9 cellular contexts compared by ENCODE assay signal in the genomic region with DNA sequence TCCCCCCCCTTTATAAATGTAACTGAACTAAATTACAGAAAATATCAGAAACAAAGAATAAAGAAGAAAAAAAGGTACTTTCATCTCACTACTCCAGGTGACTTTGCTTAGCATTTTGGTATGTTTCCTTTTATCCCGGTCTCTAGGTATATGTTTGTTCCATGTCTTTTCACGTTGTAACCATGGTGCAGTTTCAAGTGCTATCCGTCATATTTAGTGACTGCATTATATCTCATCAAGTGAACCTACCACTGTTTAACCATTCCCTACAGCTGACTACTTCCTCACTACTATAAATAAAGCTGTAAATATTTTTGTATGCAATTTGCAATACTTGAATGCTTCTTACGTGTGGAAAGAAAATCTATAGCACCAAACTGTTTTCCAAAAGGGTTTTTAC. TPM values are rescaled to one million over a fixed set of nuclear protein-coding genes. Genes with fewer than 3 reads are reported as not detected.
A peak's percentile ranks its signal among the peaks of the same experiment; 100 is the strongest.
DNase-seq lines count a peak whose midpoint lies in the region; ATAC-seq, FAIRE-seq and TF ChIP-seq lines count a peak whose summit lies in the region.
"Had no signal": no experiment of that assay in that cellular context is flagged by ENCODE, and none has a peak within 500 bp of the region (broad histone marks: within the 10 kb centered on the region; RNA-seq: fewer than 3 reads in every experiment).

No MANE protein-coding gene starts in this region.

- H3K36me3 Mint-ChIP-seq in activated CD8-positive, alpha-beta T cell treated with anti-CD3 and anti-CD28 coated beads, Interleukin-2, amount 10 ng/mL, durations not matched to agents 7 days and 5 days (ENCODE audit: low read depth): peaks cover 14% of the 10 kb centered on the region

- H3K9me3 ChIP-seq in kidney (ENCODE audit: control insufficient read depth in 1 of 2, low read length in 2 of 2): no peaks in the 10 kb centered on the region

- peak overlapping the region in 1 of 2 donors; percentile 20 for H3K9ac ChIP-seq in kidney (ENCODE audit: low read length in 2 of 2)

- TF ChIP-seq CTCF in AG04449 (IDR thresholded peaks at IDR 0.05; ENCODE audit: insufficient read depth, low read length, missing control alignments) (no peak), kidney (IDR thresholded peaks at IDR 0.05; ENCODE audit: borderline replicate concordance, extremely low read depth, insufficient read depth) (no peak)

- no peak overlapping the region for H3K4me3 Mint-ChIP-seq in activated CD8-positive, alpha-beta T cell treated with anti-CD3 and anti-CD28 coated beads, Interleukin-2, amount 10 ng/mL, durations not matched to agents 7 days and 5 days

- intact Hi-C loops in kidney (cut with DNase I): loop anchor here (5.0 kb wide), 1 partner anchor 38 kb away; no protein-coding TSS in a partner anchor

- H3K4me1 ChIP-seq in kidney (ENCODE audit: control insufficient read depth in 1 of 2, insufficient read depth in 1 of 2, low read depth in 1 of 2, low read length in 2 of 2): peaks cover 10 to 24% of the 10 kb centered on the region in 2 donors

- H3K4me3 ChIP-seq in AG04449 (ENCODE audit: low read depth, low read length) (peak overlapping the region; percentile 64), kidney (ENCODE audit: low read length in 2 of 2) (peak overlapping the region; percentile 92 to 94)

- H3K36me3 ChIP-seq in kidney (ENCODE audit: control insufficient read depth in 1 of 2, insufficient read depth in 2 of 2, low read length in 2 of 2): no peaks in the 10 kb centered on the region

- FAIRE-seq in kidney (lab: Jason Lieb, UNC): no peak
- FAIRE-seq: TTC549 had no signal

- no peak overlapping the region for H3K27ac ChIP-seq in kidney (ENCODE audit: low read depth in 2 of 2, low read length in 2 of 2)

- H3K27ac Mint-ChIP-seq in activated CD8-positive, alpha-beta T cell treated with anti-CD3 and anti-CD28 coated beads, Interleukin-2, amount 10 ng/mL, durations not matched to agents 7 days and 5 days: peak overlapping the region; percentile 2

- ATAC-seq in HG03342 (IDR thresholded peaks at IDR 0.05; ENCODE audit: unreplicated experiment) (peak; percentile 22), HG02623 (IDR thresholded peaks at IDR 0.05; ENCODE audit: unreplicated experiment) (no peak), HG03432 (IDR thresholded peaks at IDR 0.05; ENCODE audit: unreplicated experiment) (no peak)
- no peak for ATAC-seq in activated CD8-positive, alpha-beta T cell treated with anti-CD3 and anti-CD28 coated beads, Interleukin-2, amount 10 ng/mL, durations not matched to agents 7 days and 5 days
- no peak for ATAC-seq in activated CD4-positive, CD25-positive, alpha-beta regulatory T cell treated with anti-CD3 and anti-CD28 coated beads, Interleukin-2, amount 50 U/mL, for 24 hours

- CTCF ChIA-PET in AG04449 (lab: Yijun Ruan, JAX): interaction anchor here (1.0 to 2.0 kb wide), 2 partner anchors 21 to 125 kb away, joined by 3 to 4 read pairs; no protein-coding TSS in a partner anchor
- CTCF ChIA-PET in activated CD8-positive, alpha-beta T cell treated with anti-CD3 and anti-CD28 coated beads, Interleukin-2, amount 10 ng/mL, durations not matched to agents 7 days and 5 days (lab: Charles Lee): interaction anchor here (4.5 kb wide), 1 partner anchor 54 kb away, joined by 22 read pairs; the partner anchor contains the start of gene C15orf40

- H3K9me3 Mint-ChIP-seq in activated CD8-positive, alpha-beta T cell treated with anti-CD3 and anti-CD28 coated beads, Interleukin-2, amount 10 ng/mL, durations not matched to agents 7 days and 5 days (ENCODE audit: insufficient read depth): peaks cover 5% of the 10 kb centered on the region

- POLR2A ChIA-PET in AG04449 (lab: Yijun Ruan, JAX): no interaction called here
- POLR2A ChIA-PET in activated CD8-positive, alpha-beta T cell treated with anti-CD3 and anti-CD28 coated beads, Interleukin-2, amount 10 ng/mL, durations not matched to agents 7 days and 5 days (lab: Charles Lee): interaction anchor here (0.7 kb wide), 1 partner anchor 42 kb away, joined by 3 read pairs; no protein-coding TSS in a partner anchor

- peaks cover 27% of the 10 kb centered on the region for H3K4me1 Mint-ChIP-seq in activated CD8-positive, alpha-beta T cell treated with anti-CD3 and anti-CD28 coated beads, Interleukin-2, amount 10 ng/mL, durations not matched to agents 7 days and 5 days (ENCODE audit: low read depth)

- DNase-seq in AG04449 (ENCODE audit: low read depth, low spot score) (no peak), kidney (no peak), GM19238 (ENCODE audit: insufficient read length, low spot score) (no peak)
- no peak for DNase-seq in activated CD8-positive, alpha-beta T cell treated with anti-CD3 and anti-CD28 coated beads, Interleukin-2, amount 10 ng/mL, durations not matched to agents 7 days and 5 days

- H3K27me3 Mint-ChIP-seq in activated CD8-positive, alpha-beta T cell treated with anti-CD3 and anti-CD28 coated beads, Interleukin-2, amount 10 ng/mL, durations not matched to agents 7 days and 5 days (ENCODE audit: low read depth): no peaks in the 10 kb centered on the region

RNA-seq across cellular contexts. Expression of gene BTBD1, which starts 2.2 kb away (rescaled TPM):
- total RNA-seq in activated CD8-positive, alpha-beta T cell treated with anti-CD3 and anti-CD28 coated beads, Interleukin-2, amount 10 ng/mL, durations not matched to agents 7 days and 5 days: 10 to 100 TPM; 67.4 to 70.9 TPM
- 52.0 TPM for total RNA-seq in kidney
- 29.1 TPM for polyA plus RNA-seq in kidney (ENCODE audit: insufficient read depth, low read depth, low replicate concordance)

RNA-seq across cellular contexts. Expression of gene TM6SF1, which starts 42.6 kb away (rescaled TPM):
- 10 to 100 TPM; 18.2 to 22.1 TPM for total RNA-seq in activated CD8-positive, alpha-beta T cell treated with anti-CD3 and anti-CD28 coated beads, Interleukin-2, amount 10 ng/mL, durations not matched to agents 7 days and 5 days
- 10.4 TPM for total RNA-seq in kidney
- 2.6 TPM for polyA plus RNA-seq in kidney (ENCODE audit: insufficient read depth, low read depth, low replicate concordance)

RNA-seq across cellular contexts. Expression of gene C15orf40, which starts 53.4 kb away (rescaled TPM):
- total RNA-seq in activated CD8-positive, alpha-beta T cell treated with anti-CD3 and anti-CD28 coated beads, Interleukin-2, amount 10 ng/mL, durations not matched to agents 7 days and 5 days: 10 to 100 TPM; 25.2 to 31.0 TPM
- 20.5 TPM for total RNA-seq in kidney
- 44.1 TPM for polyA plus RNA-seq in kidney (ENCODE audit: insufficient read depth, low read depth, low replicate concordance)
